25 cellular contexts compared by ENCODE assay signal in genomic region chr20:51089272-51089671, GRCh38.
"Had no signal": no experiment of that assay in that cellular context is flagged by ENCODE, and none has a peak within 500 bp of the region (broad histone marks: within the 10 kb centered on the region; RNA-seq: fewer than 3 reads in every experiment).

No MANE protein-coding gene starts in this region.

- H3K27ac ChIP-seq: adrenal gland, body of pancreas, heart right ventricle had no signal

- H3K4me3 ChIP-seq: adrenal gland, body of pancreas, heart right ventricle had no signal

- H3K4me3 Mint-ChIP-seq: activated CD4-positive, alpha-beta memory T cell treated with anti-CD3 and anti-CD28 coated beads for 36 hours; activated CD4-positive, alpha-beta T cell treated with anti-CD3 and anti-CD28 coated beads for 36 hours; activated CD4-positive, alpha-beta T cell treated with anti-CD3 and anti-CD28 coated beads, Interleukin-2, amount 10 ng/mL, durations not matched to agents 24 days and 14 days; activated CD8-positive, alpha-beta memory T cell treated with anti-CD3 and anti-CD28 coated beads, Interleukin-2, amount 10 ng/mL, durations not matched to agents 7 days and 5 days; activated CD8-positive, alpha-beta T cell treated with anti-CD3 and anti-CD28 coated beads, Interleukin-2, amount 10 ng/mL, durations not matched to agents 7 days and 5 days; activated naive CD4-positive, alpha-beta T cell treated with anti-CD3 and anti-CD28 coated beads for 36 hours; activated naive CD4-positive, alpha-beta T cell treated with anti-CD3 and anti-CD28 coated beads, Interleukin-2, amount 50 U/mL, for 24 hours; activated naive CD8-positive, alpha-beta T cell treated with anti-CD3 and anti-CD28 coated beads for 36 hours; activated naive CD8-positive, alpha-beta T cell treated with anti-CD3 and anti-CD28 coated beads, Interleukin-2, amount 50 U/mL, for 24 hours; activated T-helper 1 cell treated with anti-CD3 and anti-CD28 coated beads, Interleukin-12 subunit alpha, Interleukin-12 subunit beta, Interleukin-2, Interleukin-4 antibody, amounts not matched to agents 30 ng/mL and 10 ng/mL and 1 ng/mL, durations not matched to agents 14 hours and 24 hours and 36 hours had no signal

- H3K27ac Mint-ChIP-seq: activated CD4-positive, alpha-beta memory T cell treated with anti-CD3 and anti-CD28 coated beads for 36 hours; activated CD4-positive, alpha-beta T cell treated with anti-CD3 and anti-CD28 coated beads for 36 hours; activated CD4-positive, alpha-beta T cell treated with anti-CD3 and anti-CD28 coated beads, Interleukin-2, amount 10 ng/mL, durations not matched to agents 24 days and 14 days; activated CD8-positive, alpha-beta memory T cell treated with anti-CD3 and anti-CD28 coated beads, Interleukin-2, amount 10 ng/mL, durations not matched to agents 7 days and 5 days; activated CD8-positive, alpha-beta T cell treated with anti-CD3 and anti-CD28 coated beads, Interleukin-2, amount 10 ng/mL, durations not matched to agents 7 days and 5 days; activated naive CD4-positive, alpha-beta T cell treated with anti-CD3 and anti-CD28 coated beads for 36 hours; activated naive CD4-positive, alpha-beta T cell treated with anti-CD3 and anti-CD28 coated beads, Interleukin-2, amount 50 U/mL, for 24 hours; activated naive CD8-positive, alpha-beta T cell treated with anti-CD3 and anti-CD28 coated beads for 36 hours; activated naive CD8-positive, alpha-beta T cell treated with anti-CD3 and anti-CD28 coated beads, Interleukin-2, amount 50 U/mL, for 24 hours; activated T-helper 1 cell treated with anti-CD3 and anti-CD28 coated beads, Interleukin-12 subunit alpha, Interleukin-12 subunit beta, Interleukin-2, Interleukin-4 antibody, amounts not matched to agents 30 ng/mL and 10 ng/mL and 1 ng/mL, durations not matched to agents 14 hours and 24 hours and 36 hours; activated T-helper 2 cell treated with anti-CD3 and anti-CD28 coated beads, Interferon-gamma antibody, Interleukin-2, Interleukin-4, amounts not matched to agents 10 μg/mL and 5 μg/mL and 100 μg/mL, durations not matched to agents 14 hours and 24 hours and 36 hours had no signal

- H3K4me1 ChIP-seq: adrenal gland had no signal

- H3K9me3 Mint-ChIP-seq: activated CD4-positive, alpha-beta memory T cell treated with anti-CD3 and anti-CD28 coated beads for 36 hours; activated CD4-positive, alpha-beta T cell treated with anti-CD3 and anti-CD28 coated beads, Interleukin-2, amount 10 ng/mL, durations not matched to agents 24 days and 14 days; activated naive CD4-positive, alpha-beta T cell treated with anti-CD3 and anti-CD28 coated beads for 36 hours; activated naive CD4-positive, alpha-beta T cell treated with anti-CD3 and anti-CD28 coated beads, Interleukin-2, amount 50 U/mL, for 24 hours; activated naive CD8-positive, alpha-beta T cell treated with anti-CD3 and anti-CD28 coated beads for 36 hours; activated naive CD8-positive, alpha-beta T cell treated with anti-CD3 and anti-CD28 coated beads, Interleukin-2, amount 50 U/mL, for 24 hours; activated T-helper 1 cell treated with anti-CD3 and anti-CD28 coated beads, Interleukin-12 subunit alpha, Interleukin-12 subunit beta, Interleukin-2, Interleukin-4 antibody, amounts not matched to agents 30 ng/mL and 10 ng/mL and 1 ng/mL, durations not matched to agents 14 hours and 24 hours and 36 hours; activated T-helper 2 cell treated with anti-CD3 and anti-CD28 coated beads, Interferon-gamma antibody, Interleukin-2, Interleukin-4, amounts not matched to agents 10 μg/mL and 5 μg/mL and 100 μg/mL, durations not matched to agents 14 hours and 24 hours and 36 hours had no signal

- H3K9me3 ChIP-seq: adrenal gland, body of pancreas, heart right ventricle had no signal

- H3K36me3 ChIP-seq: adrenal gland, heart right ventricle had no signal

- DNase-seq: activated CD4-positive, alpha-beta memory T cell treated with anti-CD3 and anti-CD28 coated beads for 36 hours; activated CD4-positive, alpha-beta T cell treated with anti-CD3 and anti-CD28 coated beads for 36 hours; activated CD4-positive, alpha-beta T cell treated with anti-CD3 and anti-CD28 coated beads, Interleukin-2, amount 10 ng/mL, durations not matched to agents 24 days and 14 days; activated CD4-positive, CD25-positive, alpha-beta regulatory T cell; activated CD4-positive, CD25-positive, alpha-beta regulatory T cell treated with anti-CD3 and anti-CD28 coated beads, Interleukin-2, amount 50 U/mL, for 72 hours; activated CD8-positive, alpha-beta memory T cell treated with anti-CD3 and anti-CD28 coated beads, Interleukin-2, amount 10 ng/mL, durations not matched to agents 7 days and 5 days; activated CD8-positive, alpha-beta memory T cell treated with anti-CD3 and anti-CD28 coated beads, Interleukin-2, amount 50 U/mL, for 4 hours; activated CD8-positive, alpha-beta T cell treated with anti-CD3 and anti-CD28 coated beads, Interleukin-2, amount 10 ng/mL, durations not matched to agents 7 days and 5 days; activated effector memory CD4-positive, alpha-beta T cell treated with anti-CD3 and anti-CD28 coated beads, Interleukin-2, amount 50 U/mL, for 16 hours; activated naive CD4-positive, alpha-beta T cell treated with anti-CD3 and anti-CD28 coated beads for 36 hours; activated naive CD8-positive, alpha-beta T cell treated with anti-CD3 and anti-CD28 coated beads for 36 hours; activated naive CD8-positive, alpha-beta T cell treated with anti-CD3 and anti-CD28 coated beads, Interleukin-2, amount 50 U/mL, for 24 hours; activated T-cell treated with anti-CD3 and anti-CD28 coated beads, Interleukin-2, amount 50 U/mL, for 1 hour; activated T-cell treated with anti-CD3 and anti-CD28 coated beads, Interleukin-2, amount 50 U/mL, for 48 hours; adrenal gland; amygdala; aorta; body of pancreas; effector CD8-positive, alpha-beta T cell; foreskin fibroblast; heart right ventricle; T-helper 2 cell had no signal

- H3K36me3 Mint-ChIP-seq: activated CD4-positive, alpha-beta memory T cell treated with anti-CD3 and anti-CD28 coated beads for 36 hours; activated CD8-positive, alpha-beta memory T cell treated with anti-CD3 and anti-CD28 coated beads, Interleukin-2, amount 10 ng/mL, durations not matched to agents 7 days and 5 days; activated naive CD4-positive, alpha-beta T cell treated with anti-CD3 and anti-CD28 coated beads, Interleukin-2, amount 50 U/mL, for 24 hours; activated naive CD8-positive, alpha-beta T cell treated with anti-CD3 and anti-CD28 coated beads for 36 hours had no signal
